ENCODE assay signal across 17 cellular contexts in genomic region chr7:90459888-90460287, GRCh38. TPM values are rescaled to one million over a fixed set of nuclear protein-coding genes. Genes with fewer than 3 reads are reported as not detected.
DNase-seq lines count a peak whose midpoint lies in the region; ATAC-seq, FAIRE-seq and TF ChIP-seq lines count a peak whose summit lies in the region.
"Had no signal": no experiment of that assay in that cellular context is flagged by ENCODE, and none has a peak within 500 bp of the region (broad histone marks: within the 10 kb centered on the region; RNA-seq: fewer than 3 reads in every experiment).

No MANE protein-coding gene starts in this region.

- H3K9me3 Mint-ChIP-seq in WTC11 = peaks cover 24% of the 10 kb centered on the region

- H3K36me3 Mint-ChIP-seq in WTC11 = peaks cover 20% of the 10 kb centered on the region

- peak; percentile 66 for ATAC-seq in WTC11
- ATAC-seq: esophagus mucosa had no signal

- DNase-seq in DMS114 treated with DMSO at 0.1 percent for 48 hours (lab: John Stamatoyannopoulos, UW; ENCODE audit: unreplicated experiment) (peak; percentile 3), HT1080 (ENCODE audit: low read depth) (peak; percentile 38), WTC11 (ENCODE audit: low spot score) (no peak), iPS-NIHi11 (ENCODE audit: low spot score) (peak; percentile 38), H54 (ENCODE audit: insufficient read length, low spot score) (no peak), NCI-H1092 (lab: John Stamatoyannopoulos, UW) (no peak), sigmoid colon (no peak)
- DNase-seq: activated CD4-positive, CD25-positive, alpha-beta regulatory T cell treated with anti-CD3 and anti-CD28 coated beads, Interleukin-2, amount 50 U/mL, for 72 hours; activated CD8-positive, alpha-beta memory T cell treated with anti-CD3 and anti-CD28 coated beads, Interleukin-2, amount 50 U/mL, for 4 hours; activated naive CD8-positive, alpha-beta T cell treated with anti-CD3 and anti-CD28 coated beads for 36 hours; Caco-2; Kasumi-1 had no signal

- no peak overlapping the region for H3K4me3 Mint-ChIP-seq in WTC11
- H3K4me3 Mint-ChIP-seq: activated naive CD8-positive, alpha-beta T cell treated with anti-CD3 and anti-CD28 coated beads for 36 hours; T-helper 1 cell treated with Interleukin-12 subunit alpha and Interleukin-12 subunit beta and Interleukin-4 antibody, amounts not matched to agents 30 μg/mL and 1 μg/mL, for 36 hours had no signal

- no peaks in the 10 kb centered on the region for H3K27me3 ChIP-seq in sigmoid colon

- H3K4me3 ChIP-seq in sigmoid colon = no peak overlapping the region
- H3K4me3 ChIP-seq: smooth muscle cell had no signal

- no peak for TF ChIP-seq CTCF in WTC11 (IDR thresholded peaks at IDR 0.05)
- no peak for TF ChIP-seq CTCF in sigmoid colon (IDR thresholded peaks at IDR 0.05)

- H3K27me3 Mint-ChIP-seq in WTC11 (ENCODE audit: low read depth) = 0 out of 2 replicates have a peak, but pooled peaks cover 2% of the 10 kb centered on the region

- POLR2A ChIA-PET in WTC11 (lab: Charles Lee) = no interaction called here

- WGBS in sigmoid colon, 2 donors = 86 to 93% methylated on average over 4 of the region's 4 CpGs

- intact Hi-C loops in sigmoid colon (cut with DNase I) = loop anchor here (10.0 kb wide), 2 partner anchors 135 to 805 kb away; partner anchors contain the start of genes CDK14 and FZD1

- no peak for TF ChIP-seq EP300 in sigmoid colon (IDR thresholded peaks at IDR 0.05)

- H3K27ac ChIP-seq in sigmoid colon = no peak overlapping the region

- no peaks in the 10 kb centered on the region for H3K36me3 ChIP-seq in sigmoid colon

- H3K9me3 ChIP-seq in sigmoid colon = no peaks in the 10 kb centered on the region

- H3K27ac Mint-ChIP-seq in WTC11 = no peak overlapping the region
- H3K27ac Mint-ChIP-seq: activated naive CD8-positive, alpha-beta T cell treated with anti-CD3 and anti-CD28 coated beads for 36 hours; T-helper 1 cell treated with Interleukin-12 subunit alpha and Interleukin-12 subunit beta and Interleukin-4 antibody, amounts not matched to agents 30 μg/mL and 1 μg/mL, for 36 hours had no signal

- peaks cover 10% of the 10 kb centered on the region for H3K4me1 Mint-ChIP-seq in WTC11

- CTCF ChIA-PET in WTC11 (lab: Charles Lee) = no interaction called here

- H3K4me1 ChIP-seq in sigmoid colon = peaks cover 0 to 5% (median 1%) of the 10 kb centered on the region in 4 donors

- no peak for FAIRE-seq in H54 (lab: Jason Lieb, UNC)

- TF ChIP-seq POLR2A in H54 (IDR thresholded peaks at IDR 0.05; ENCODE audit: low read depth, low read length) (no peak), sigmoid colon (IDR thresholded peaks at IDR 0.05) (no peak)

TF ChIP-seq in WTC11, 78 proteins besides CTCF, POLR2A, EP300 and RAD21:
- TF ChIP-seq IRF2 (CRISPR knock-in tag; IDR thresholded peaks at IDR 0.05; ENCODE audit: borderline replicate concordance, low read depth) = no peak
- TF ChIP-seq SMAD3 (CRISPR knock-in tag; IDR thresholded peaks at IDR 0.05; ENCODE audit: borderline replicate concordance) = no peak
- TF ChIP-seq RORB (CRISPR knock-in tag; IDR thresholded peaks at IDR 0.05) = no peak
- TF ChIP-seq MAX (CRISPR knock-in tag; IDR thresholded peaks at IDR 0.05) = no peak
- TF ChIP-seq, protein P1, sequence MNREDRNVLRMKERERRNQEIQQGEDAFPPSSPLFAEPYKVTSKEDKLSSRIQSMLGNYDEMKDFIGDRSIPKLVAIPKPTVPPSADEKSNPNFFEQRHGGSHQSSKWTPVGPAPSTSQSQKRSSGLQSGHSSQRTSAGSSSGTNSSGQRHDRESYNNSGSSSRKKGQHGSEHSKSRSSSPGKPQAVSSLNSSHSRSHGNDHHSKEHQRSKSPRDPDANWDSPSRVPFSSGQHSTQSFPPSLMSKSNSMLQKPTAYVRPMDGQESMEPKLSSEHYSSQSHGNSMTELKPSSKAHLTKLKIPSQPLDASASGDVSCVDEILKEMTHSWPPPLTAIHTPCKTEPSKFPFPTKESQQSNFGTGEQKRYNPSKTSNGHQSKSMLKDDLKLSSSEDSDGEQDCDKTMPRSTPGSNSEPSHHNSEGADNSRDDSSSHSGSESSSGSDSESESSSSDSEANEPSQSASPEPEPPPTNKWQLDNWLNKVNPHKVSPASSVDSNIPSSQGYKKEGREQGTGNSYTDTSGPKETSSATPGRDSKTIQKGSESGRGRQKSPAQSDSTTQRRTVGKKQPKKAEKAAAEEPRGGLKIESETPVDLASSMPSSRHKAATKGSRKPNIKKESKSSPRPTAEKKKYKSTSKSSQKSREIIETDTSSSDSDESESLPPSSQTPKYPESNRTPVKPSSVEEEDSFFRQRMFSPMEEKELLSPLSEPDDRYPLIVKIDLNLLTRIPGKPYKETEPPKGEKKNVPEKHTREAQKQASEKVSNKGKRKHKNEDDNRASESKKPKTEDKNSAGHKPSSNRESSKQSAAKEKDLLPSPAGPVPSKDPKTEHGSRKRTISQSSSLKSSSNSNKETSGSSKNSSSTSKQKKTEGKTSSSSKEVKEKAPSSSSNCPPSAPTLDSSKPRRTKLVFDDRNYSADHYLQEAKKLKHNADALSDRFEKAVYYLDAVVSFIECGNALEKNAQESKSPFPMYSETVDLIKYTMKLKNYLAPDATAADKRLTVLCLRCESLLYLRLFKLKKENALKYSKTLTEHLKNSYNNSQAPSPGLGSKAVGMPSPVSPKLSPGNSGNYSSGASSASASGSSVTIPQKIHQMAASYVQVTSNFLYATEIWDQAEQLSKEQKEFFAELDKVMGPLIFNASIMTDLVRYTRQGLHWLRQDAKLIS (CRISPR knock-in tag; IDR thresholded peaks at IDR 0.05; ENCODE audit: borderline replicate concordance) = no peak
- no peak for TF ChIP-seq FOXP4 (CRISPR knock-in tag; IDR thresholded peaks at IDR 0.05)

RNA-seq across cellular contexts. Expression of gene PTTG1IP2, which starts 9.6 kb away (rescaled TPM):
- total RNA-seq in HT1080 (2014; rRNA removed; shearing (Covaris generic)) = not detected in 2 replicates
- not detected in 2 replicates for polyA plus RNA-seq in HT1080 (2015; cell fraction: cytosol; rRNA removed)
- not detected in 2 replicates for polyA plus RNA-seq in HT1080 (2015; cell fraction: nucleus; rRNA removed)
- total RNA-seq in WTC11 (2021) = not detected in 3 replicates
- total RNA-seq in sigmoid colon = not detected
- polyA plus RNA-seq in sigmoid colon = not detected
- total RNA-seq: activated naive CD8-positive, alpha-beta T cell treated with anti-CD3 and anti-CD28 coated beads for 36 hours; Caco-2; cerebellum; esophagus mucosa; lung microvascular endothelial cell; smooth muscle cell had no signal
- polyA plus RNA-seq: smooth muscle cell had no signal

RNA-seq across cellular contexts. Expression of gene CLDN12, which starts 56.6 kb away (rescaled TPM):
- 27.5 and 43.9 TPM in 2 replicates for total RNA-seq in HT1080 (2014; rRNA removed; shearing (Covaris generic))
- 37.1 and 43.3 TPM in 2 replicates for polyA plus RNA-seq in HT1080 (2015; cell fraction: cytosol; rRNA removed)
- 91.1 and 92.6 TPM in 2 replicates for polyA plus RNA-seq in HT1080 (2015; cell fraction: nucleus; rRNA removed)
- total RNA-seq in WTC11 (2021) = 39.4 to 47.5 TPM (median 44.1 TPM) in 3 replicates
- total RNA-seq in sigmoid colon = 10 to 100 TPM; 17.2 to 33.9 (median 26.1) TPM
- 10 to 100 TPM in 1 of 3 donors, 1 to 10 TPM in 2; 4.6 to 27.4 (median 7.2) TPM for polyA plus RNA-seq in sigmoid colon

Comparison
In these comparisons a context has a peak if more than half of its experiments do, and no peak if none do; other contexts are left out.
1. DNase-seq: peak in DMS114 treated with DMSO at 0.1 percent for 48 hours (single experiment), HT1080 (single experiment) and iPS-NIHi11 (single experiment); none in WTC11 (single experiment), H54 (single experiment), NCI-H1092 (single experiment) and sigmoid colon (single experiment).